7 cellular contexts compared by ENCODE assay signal in the genomic region with DNA sequence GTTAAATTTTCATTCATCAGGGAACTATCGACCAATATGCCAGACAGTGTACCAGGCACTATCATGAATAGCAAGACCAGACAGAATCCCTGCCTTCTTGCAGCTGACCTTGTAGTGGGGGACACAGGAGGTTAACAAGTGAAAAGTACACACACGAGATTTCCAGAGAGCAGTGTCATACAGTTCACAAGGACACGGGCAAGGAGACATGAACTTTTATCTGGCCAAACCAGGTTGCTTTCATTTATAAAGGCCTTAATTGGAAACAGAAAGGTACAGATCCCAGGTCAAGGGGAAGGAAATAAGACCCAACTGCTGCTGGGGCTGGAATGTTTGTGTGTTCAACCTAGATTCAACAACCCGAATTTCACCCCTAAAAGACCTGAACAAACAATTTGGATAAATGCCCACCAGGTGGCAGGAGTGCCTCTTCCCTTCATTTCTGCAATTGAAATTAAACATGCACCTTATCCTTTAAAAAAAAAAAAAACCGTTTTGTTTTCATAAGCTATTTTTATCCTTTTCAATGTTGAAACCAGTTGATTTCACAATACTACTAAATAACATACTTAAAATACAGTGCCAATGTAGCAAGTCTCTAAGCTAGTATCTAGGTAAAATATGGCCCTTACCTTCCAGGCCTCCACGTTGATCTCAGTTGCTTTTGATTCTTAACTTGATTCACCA.
DNase-seq lines count a peak whose midpoint lies in the region; ATAC-seq and TF ChIP-seq lines count a peak whose summit lies in the region.

No MANE protein-coding gene starts in this region.

- H2AFZ ChIP-seq in SU-DHL-6 (ENCODE audit: low read depth, low read length, severe bottlenecking): no peak overlapping the region

- no peaks in the 10 kb centered on the region for H3K79me2 ChIP-seq in SU-DHL-6 (ENCODE audit: insufficient read depth, low read length)

- no peaks in the 10 kb centered on the region for H3F3A ChIP-seq in SU-DHL-6 (ENCODE audit: insufficient read depth)

- H3K36me3 ChIP-seq in SU-DHL-6 (ENCODE audit: low read length) (no peaks in the 10 kb centered on the region), breast epithelium (no peaks in the 10 kb centered on the region), kidney epithelial cell (ENCODE audit: control insufficient read depth, insufficient read depth, low read length) (no peaks in the 10 kb centered on the region)

- no peaks in the 10 kb centered on the region for H4K20me1 ChIP-seq in SU-DHL-6 (ENCODE audit: low read depth, low read length)

- H3K4me1 ChIP-seq in breast epithelium: no peaks in the 10 kb centered on the region

- H3K9me3 ChIP-seq in SU-DHL-6 (ENCODE audit: insufficient read depth, low read length) (no peaks in the 10 kb centered on the region), breast epithelium (no peaks in the 10 kb centered on the region)

- H3K4me3 ChIP-seq in SU-DHL-6 (ENCODE audit: insufficient read depth, low read length, poor library complexity, severe bottlenecking) (no peak overlapping the region), breast epithelium (no peak overlapping the region), kidney epithelial cell (ENCODE audit: low read depth, low read length) (no peak overlapping the region)

- intact Hi-C loops in breast epithelium (cut with DNase I; ENCODE audit: low total_unique reads): loop anchor here (5.0 kb wide), 2 partner anchors 223 to 257 kb away; no protein-coding TSS in a partner anchor

- peak; percentile 38 for TF ChIP-seq CTCF in SU-DHL-6 (IDR thresholded peaks at IDR 0.05; ENCODE audit: insufficient read depth, low read length, poor library complexity, severe bottlenecking)
- peak; percentile 75 to 80 (median 79) for TF ChIP-seq CTCF in breast epithelium (IDR thresholded peaks at IDR 0.05)
- peak; percentile 51 for TF ChIP-seq CTCF in kidney epithelial cell (IDR thresholded peaks at IDR 0.05; ENCODE audit: insufficient read depth, low read length, poor library complexity, severe bottlenecking)

- no peak for TF ChIP-seq POLR2A in breast epithelium (IDR thresholded peaks at IDR 0.05)

- no peak overlapping the region for H3K4me2 ChIP-seq in SU-DHL-6 (ENCODE audit: low read depth, low read length, poor library complexity, severe bottlenecking)

- no peak overlapping the region for H3K9ac ChIP-seq in SU-DHL-6 (ENCODE audit: low read length)

- DNase-seq in GM03348 (ENCODE audit: low spot score): peak; percentile 60
- peak; percentile 63 for DNase-seq in M059J (ENCODE audit: low read depth)
- peak in 1 of 2 donors; percentile 55 for DNase-seq in breast epithelium (ENCODE audit: low spot score in 2 of 2)
- no peak for DNase-seq in kidney epithelial cell (ENCODE audit: low read depth)
- DNase-seq in stimulated activated CD4-positive, alpha-beta T cell treated with anti-CD3 and anti-CD28 coated beads, Interleukin-4, amount 100 ng/mL, for 1 hour: peak; percentile 26

- no peaks in the 10 kb centered on the region for H3K9me2 ChIP-seq in SU-DHL-6 (replicated peaks; ENCODE audit: insufficient read depth, low read length)

- ATAC-seq in HG02763 (IDR thresholded peaks at IDR 0.05; ENCODE audit: unreplicated experiment): no peak

- H3K27ac ChIP-seq in SU-DHL-6 (ENCODE audit: low read depth, low read length) (no peak overlapping the region), breast epithelium (peak overlapping the region; percentile 62 to 81)

- H3K27me3 ChIP-seq in SU-DHL-6 (ENCODE audit: low read length): no peaks in the 10 kb centered on the region
- H3K27me3 ChIP-seq in breast epithelium: no peaks in the 10 kb centered on the region
- H3K27me3 ChIP-seq in kidney epithelial cell (ENCODE audit: control insufficient read depth, insufficient read depth, low read length): no peaks in the 10 kb centered on the region
